1 cellular context compared by ENCODE assay signal in the genomic region with DNA sequence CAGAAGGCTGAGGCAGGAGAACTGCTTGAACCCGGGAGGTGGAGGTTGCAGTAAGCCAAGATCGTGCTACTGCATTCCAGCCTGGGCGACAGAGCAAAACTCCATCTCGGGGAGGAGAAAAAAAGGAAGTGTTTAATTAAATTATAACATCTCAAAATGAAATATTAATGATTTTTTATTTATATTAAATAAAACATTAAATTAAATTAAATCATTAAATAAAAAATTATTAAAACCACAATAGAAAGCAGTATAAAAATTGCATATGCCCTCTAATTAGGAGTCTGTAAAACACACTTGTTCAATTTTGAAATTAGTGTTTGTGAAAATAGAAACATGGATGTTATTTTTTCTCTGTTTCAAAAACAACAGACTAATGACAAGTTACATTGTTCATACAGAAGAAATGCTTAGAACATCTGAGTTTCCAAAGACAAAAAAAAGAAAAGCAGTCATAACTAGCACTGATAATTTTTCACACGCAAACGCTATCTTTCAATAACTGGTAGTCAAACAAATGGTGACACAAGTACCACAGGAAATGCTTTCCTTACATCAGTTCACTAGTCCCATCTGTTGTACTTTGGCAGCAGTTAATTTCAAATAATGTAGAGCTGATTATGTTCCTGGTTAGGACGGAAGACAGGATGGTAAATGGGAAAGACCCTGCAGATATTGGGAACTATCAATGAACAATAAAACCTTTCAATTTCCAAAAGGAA.
TF ChIP-seq lines count a peak whose summit lies in the region.

No MANE protein-coding gene starts in this region.

TF ChIP-seq in K562, 482 proteins besides CTCF, POLR2A, EP300 and RAD21 (continued from another document):
- 0 out of 2 replicates have a peak, but pooled peaks have one; percentile 18 for TF ChIP-seq HMBOX1 (IDR thresholded peaks at IDR 0.05)
